In genomic region chrX:78957049-78957767, GRCh38 we compare ENCODE assay signal across 14 cellular contexts. TPM values are rescaled to one million over a fixed set of nuclear protein-coding genes. Genes with fewer than 3 reads are reported as not detected.
A peak's percentile ranks its signal among the peaks of the same experiment; 100 is the strongest.
DNase-seq lines count a peak whose midpoint lies in the region; ATAC-seq and TF ChIP-seq lines count a peak whose summit lies in the region.
"Had no signal": no experiment of that assay in that cellular context is flagged by ENCODE, and none has a peak within 500 bp of the region (broad histone marks: within the 10 kb centered on the region; RNA-seq: fewer than 3 reads in every experiment).

No MANE protein-coding gene starts in this region.

- peaks cover 62% of the 10 kb centered on the region for H3K4me1 Mint-ChIP-seq in T-helper 2 cell treated with Interferon-gamma antibody and Interleukin-4, amounts not matched to agents 5 μg/mL and 100 μg/mL, for 36 hours (ENCODE audit: low read depth)
- peaks cover 31 to 82% (median 63%) of the 10 kb centered on the region in 4 donors for H3K4me1 Mint-ChIP-seq in naive thymus-derived CD8-positive, alpha-beta T cell

- H3K9ac ChIP-seq in Karpas-422 (ENCODE audit: low read length) = no peak overlapping the region
- H3K9ac ChIP-seq: SK-N-SH had no signal

- no peak overlapping the region for H2AFZ ChIP-seq in Karpas-422 (ENCODE audit: low read length)

- no peak for TF ChIP-seq CTCF in uterus (IDR thresholded peaks at IDR 0.05)

- no peaks in the 10 kb centered on the region for H4K20me1 ChIP-seq in Karpas-422 (ENCODE audit: insufficient read depth, low read depth, low read length)

- ATAC-seq in GM21576 (IDR thresholded peaks at IDR 0.05; ENCODE audit: unreplicated experiment) = peak; percentile 15
- no peak for ATAC-seq in naive thymus-derived CD8-positive, alpha-beta T cell

- no peak for DNase-seq in T-helper 2 cell treated with Interferon-gamma antibody and Interleukin-4, amounts not matched to agents 5 μg/mL and 100 μg/mL, for 36 hours (ENCODE audit: low spot score)
- DNase-seq in T-helper 2 cell (no peak), Karpas-422 (no peak), uterus (no peak), NCI-H1930 (lab: John Stamatoyannopoulos, UW) (no peak), NCI-H446 (lab: John Stamatoyannopoulos, UW) (no peak)
- no peak for DNase-seq in naive thymus-derived CD8-positive, alpha-beta T cell
- DNase-seq: 8988T, cortex of kidney, NCI-H1694, NCI-H774, SK-N-SH, testis had no signal

- POLR2A ChIA-PET in naive thymus-derived CD8-positive, alpha-beta T cell (lab: Charles Lee) = interaction anchor here (2.3 kb wide), 1 partner anchor 12 kb away, joined by 13 read pairs; the partner anchor contains the start of gene P2RY10

- peaks cover 84% of the 10 kb centered on the region for H3K36me3 Mint-ChIP-seq in T-helper 2 cell treated with Interferon-gamma antibody and Interleukin-4, amounts not matched to agents 5 μg/mL and 100 μg/mL, for 36 hours (ENCODE audit: low read depth)
- H3K36me3 Mint-ChIP-seq in naive thymus-derived CD8-positive, alpha-beta T cell = peaks cover 5 to 73% (median 52%) of the 10 kb centered on the region in 3 donors

- intact Hi-C loops in uterus (cut with DNase I; ENCODE audit: low total_unique reads) = no loop called here

- TF ChIP-seq POLR2A in uterus (IDR thresholded peaks at IDR 0.05) = no peak

- H3K9me3 ChIP-seq in Karpas-422 (ENCODE audit: low read length) (peaks cover 10% of the 10 kb centered on the region), uterus (no peaks in the 10 kb centered on the region)
- H3K9me3 ChIP-seq: SK-N-SH, testis had no signal

- H3K4me2 ChIP-seq in Karpas-422 (ENCODE audit: low read depth, low read length, poor library complexity, severe bottlenecking) = no peak overlapping the region
- H3K4me2 ChIP-seq: SK-N-SH had no signal

- H3K4me1 ChIP-seq in Karpas-422 (ENCODE audit: low read length) (peaks cover 7% of the 10 kb centered on the region), uterus (no peaks in the 10 kb centered on the region)
- H3K4me1 ChIP-seq: testis had no signal

- no peaks in the 10 kb centered on the region for H3K36me3 ChIP-seq in Karpas-422 (ENCODE audit: insufficient read depth, low read length)
- H3K36me3 ChIP-seq in uterus = no peaks in the 10 kb centered on the region

- peak overlapping the region; percentile 63 for H3K27ac Mint-ChIP-seq in T-helper 2 cell treated with Interferon-gamma antibody and Interleukin-4, amounts not matched to agents 5 μg/mL and 100 μg/mL, for 36 hours
- peak overlapping the region; percentile 37 to 93 (median 86) for H3K27ac Mint-ChIP-seq in naive thymus-derived CD8-positive, alpha-beta T cell

- no peaks in the 10 kb centered on the region for H3K79me2 ChIP-seq in Karpas-422 (ENCODE audit: low read length)

- H3K27me3 ChIP-seq in Karpas-422 (ENCODE audit: low read length) (no peaks in the 10 kb centered on the region), uterus (peaks cover 0 to 6% of the 10 kb centered on the region in 2 donors)
- H3K27me3 ChIP-seq: testis had no signal

- H3K27ac ChIP-seq in Karpas-422 (ENCODE audit: low read length) (no peak overlapping the region), uterus (no peak overlapping the region)
- H3K27ac ChIP-seq: testis had no signal

- H3K27me3 Mint-ChIP-seq in T-helper 2 cell treated with Interferon-gamma antibody and Interleukin-4, amounts not matched to agents 5 μg/mL and 100 μg/mL, for 36 hours (ENCODE audit: low read depth) = no peaks in the 10 kb centered on the region
- no peaks in the 10 kb centered on the region for H3K27me3 Mint-ChIP-seq in naive thymus-derived CD8-positive, alpha-beta T cell

- H3K9me2 ChIP-seq in Karpas-422 (replicated peaks; ENCODE audit: insufficient read depth, low read length) = no peaks in the 10 kb centered on the region
- H3K9me2 ChIP-seq: SK-N-SH had no signal

- peaks cover 3% of the 10 kb centered on the region for H3K9me3 Mint-ChIP-seq in T-helper 2 cell treated with Interferon-gamma antibody and Interleukin-4, amounts not matched to agents 5 μg/mL and 100 μg/mL, for 36 hours
- H3K9me3 Mint-ChIP-seq in naive thymus-derived CD8-positive, alpha-beta T cell = peaks cover 0 to 10% (median 1%) of the 10 kb centered on the region in 9 donors

- H3K4me3 ChIP-seq in Karpas-422 (ENCODE audit: low read length) = 0 out of 2 replicates have a peak overlapping the region, but pooled peaks have one; percentile 1
- no peak overlapping the region for H3K4me3 ChIP-seq in uterus
- H3K4me3 ChIP-seq: testis had no signal

- H3K4me3 Mint-ChIP-seq in T-helper 2 cell treated with Interferon-gamma antibody and Interleukin-4, amounts not matched to agents 5 μg/mL and 100 μg/mL, for 36 hours = peak overlapping the region; percentile 35
- peak overlapping the region in 8 of 10 donors; percentile 3 to 71 (median 38) for H3K4me3 Mint-ChIP-seq in naive thymus-derived CD8-positive, alpha-beta T cell

RNA-seq across cellular contexts. Expression of gene P2RY10, which starts 12.0 kb away (rescaled TPM):
- 0.51 and 1.3 TPM in 2 replicates for total RNA-seq in Karpas-422 (2014; rRNA removed; shearing (Covaris generic); ENCODE audit: low replicate concordance)
- total RNA-seq in naive thymus-derived CD8-positive, alpha-beta T cell = 10 to 100 TPM; 75.2 to 76.5 TPM
- polyA plus RNA-seq in naive thymus-derived CD8-positive, alpha-beta T cell = 10 to 100 TPM; 34.4 to 46.5 (median 37.5) TPM
- total RNA-seq in uterus = 1 to 10 TPM in 1 of 4 donors, not detected in 3; 1.2 TPM
- polyA plus RNA-seq: SK-N-SH had no signal

Comparison
In these comparisons a context has a peak if more than half of its experiments do, and no peak if none do; other contexts are left out.
1. RNA of gene P2RY10, which starts 12.0 kb away (total RNA-seq): 75.2 to 76.5 TPM in naive thymus-derived CD8-positive, alpha-beta T cell; 0.51 to 1.3 TPM in Karpas-422 and 1.2 TPM in uterus; every median in the first group is over 10 times any median in the second.